25 cellular contexts compared by ENCODE assay signal in the genomic region with DNA sequence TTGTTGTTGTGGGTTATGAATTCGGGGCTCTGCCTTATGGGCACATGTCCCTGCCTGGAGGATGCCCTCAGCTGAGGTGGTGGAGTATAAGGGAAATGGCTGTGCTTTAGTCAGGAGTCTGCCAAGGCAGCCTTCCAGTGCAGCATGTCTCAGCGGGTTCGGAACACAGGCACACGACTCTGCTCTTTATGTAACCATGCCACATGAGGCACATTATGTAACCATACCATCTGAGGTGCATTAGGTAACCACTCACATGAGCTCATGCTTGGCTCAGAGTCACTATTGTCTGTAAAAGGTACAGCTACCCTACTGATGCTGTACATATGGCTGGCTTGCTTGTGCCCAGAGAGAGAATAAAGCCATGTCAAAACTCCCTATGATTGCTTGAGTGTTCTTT.
A peak's percentile ranks its signal among the peaks of the same experiment; 100 is the strongest.
DNase-seq lines count a peak whose midpoint lies in the region; ATAC-seq and TF ChIP-seq lines count a peak whose summit lies in the region.
"Had no signal": no experiment of that assay in that cellular context is flagged by ENCODE, and none has a peak within 500 bp of the region (broad histone marks: within the 10 kb centered on the region; RNA-seq: fewer than 3 reads in every experiment).

No MANE protein-coding gene starts in this region.

- no peaks in the 10 kb centered on the region for H3K36me3 ChIP-seq in GM23338 (ENCODE audit: insufficient read depth)
- H3K36me3 ChIP-seq: neutrophil, SJCRH30, tibial artery had no signal

- no peaks in the 10 kb centered on the region for H3K36me3 Mint-ChIP-seq in GM23338 (ENCODE audit: low read depth)
- H3K36me3 Mint-ChIP-seq: CD14-positive monocyte had no signal

- H3K27ac Mint-ChIP-seq in GM23338, result peak overlapping the region; percentile 44; the same call in 1 of the 2 replicates
- H3K27ac Mint-ChIP-seq: stimulated activated naive CD8-positive, alpha-beta T cell treated with anti-CD3 and anti-CD28 coated beads, Interleukin-15, amount 100 ng/mL, for 72 hours had no signal

- no peaks in the 10 kb centered on the region for H3K27me3 Mint-ChIP-seq in GM23338 (ENCODE audit: insufficient read depth, low read depth, poor library complexity)
- H3K27me3 Mint-ChIP-seq: stimulated activated naive CD8-positive, alpha-beta T cell treated with anti-CD3 and anti-CD28 coated beads, Interleukin-15, amount 100 ng/mL, for 72 hours had no signal

- H3K4me1 Mint-ChIP-seq in GM23338, result no peaks in the 10 kb centered on the region
- H3K4me1 Mint-ChIP-seq: stimulated activated naive CD8-positive, alpha-beta T cell treated with anti-CD3 and anti-CD28 coated beads, Interleukin-15, amount 100 ng/mL, for 72 hours had no signal

- no peak overlapping the region for H3K4me3 ChIP-seq in GM23338
- H3K4me3 ChIP-seq: psoas muscle, SJCRH30, tibial artery had no signal

- H2AFZ ChIP-seq in GM23338, result no peak overlapping the region

- peak; percentile 14 for DNase-seq in Ammon's horn (ENCODE audit: low spot score)
- DNase-seq in GM23338 (ENCODE audit: low spot score), result no peak
- peak; percentile 12 for DNase-seq in SK-N-DZ (ENCODE audit: low spot score)
- DNase-seq in hepatic stellate cell (ENCODE audit: low spot score), result no peak
- no peak for DNase-seq in NCI-H2196 (lab: John Stamatoyannopoulos, UW; ENCODE audit: unreplicated experiment)
- DNase-seq in AML-193 (lab: John Stamatoyannopoulos, UW), result no peak
- DNase-seq in nucleus accumbens (lab: John Stamatoyannopoulos, UW), result no peak
- DNase-seq: activated CD4-positive, alpha-beta T cell treated with anti-CD3 and anti-CD28 coated beads for 48 hours; activated naive CD4-positive, alpha-beta T cell; activated T-cell treated with anti-CD3 and anti-CD28 coated beads, Interleukin-2, amount 50 U/mL, for 4 hours; head of caudate nucleus; KBM-7; left cardiac atrium; MM.1S; NCI-H1436; NCI-H2227 treated with DMSO at 0.1 percent for 48 hours; PC-3; psoas muscle; SJCRH30; stimulated activated naive CD8-positive, alpha-beta T cell treated with anti-CD3 and anti-CD28 coated beads, Interleukin-15, amount 100 ng/mL, for 72 hours; T-helper 2 cell; tibial artery had no signal

- ATAC-seq in GM23338 (no peak), esophagus mucosa (peak; percentile 88)
- ATAC-seq: activated T-cell treated with anti-CD3 and anti-CD28 coated beads, Interleukin-2, amount 50 U/mL, for 4 hours; left cardiac atrium; PC-3; psoas muscle had no signal

- H3K4me2 ChIP-seq in GM23338, result no peak overlapping the region

- H3K27ac ChIP-seq in GM23338 (ENCODE audit: low read depth), result no peak overlapping the region
- H3K27ac ChIP-seq: neutrophil, psoas muscle, SJCRH30, tibial artery had no signal

- no peaks in the 10 kb centered on the region for H4K20me1 ChIP-seq in GM23338 (replicated peaks; ENCODE audit: insufficient read depth)

- H3K27me3 ChIP-seq in GM23338 (ENCODE audit: insufficient read depth), result no peaks in the 10 kb centered on the region
- H3K27me3 ChIP-seq: neutrophil, SJCRH30, tibial artery had no signal

- H3K4me1 ChIP-seq in GM23338 (ENCODE audit: insufficient read depth), result no peaks in the 10 kb centered on the region
- H3K4me1 ChIP-seq: psoas muscle, tibial artery had no signal

- H3K79me2 ChIP-seq in GM23338 (replicated peaks; ENCODE audit: insufficient read depth), result no peaks in the 10 kb centered on the region

- 0 out of 2 replicates have a peak, but pooled peaks cover 4% of the 10 kb centered on the region for H3K9me2 ChIP-seq in GM23338 (ENCODE audit: insufficient read depth)

- H3K4me3 Mint-ChIP-seq in GM23338, result no peak overlapping the region
- H3K4me3 Mint-ChIP-seq: activated T-cell treated with anti-CD3 and anti-CD28 coated beads, Interleukin-2, amount 50 U/mL, for 4 hours; CD14-positive monocyte; stimulated activated naive CD8-positive, alpha-beta T cell treated with anti-CD3 and anti-CD28 coated beads, Interleukin-15, amount 100 ng/mL, for 72 hours had no signal

- no peak for TF ChIP-seq CTCF in GM23338 (conservative IDR thresholded peaks at IDR 0.05; ENCODE audit: low read depth in 2 of 2)

- peaks cover 7% of the 10 kb centered on the region; the same call in 1 of the 3 replicates for H3K9me3 Mint-ChIP-seq in GM23338
- H3K9me3 Mint-ChIP-seq: activated T-cell treated with anti-CD3 and anti-CD28 coated beads, Interleukin-2, amount 50 U/mL, for 4 hours; stimulated activated naive CD8-positive, alpha-beta T cell treated with anti-CD3 and anti-CD28 coated beads, Interleukin-15, amount 100 ng/mL, for 72 hours had no signal

- no peaks in the 10 kb centered on the region for H3F3A ChIP-seq in GM23338 (replicated peaks; ENCODE audit: low read depth)

TF ChIP-seq in GM23338, 12 proteins besides CTCF, POLR2A, EP300 and RAD21 (continues in another document):
- TF ChIP-seq POLR2AphosphoS5 (IDR thresholded peaks at IDR 0.05; ENCODE audit: low read depth) (no peak), ZNF331 (CRISPR knock-in tag; IDR thresholded peaks at IDR 0.05; ENCODE audit: low read depth) (no peak), JUNB (IDR thresholded peaks at IDR 0.05; ENCODE audit: unreplicated experiment) (no peak), STAT1 (IDR thresholded peaks at IDR 0.05; ENCODE audit: unreplicated experiment) (no peak), NANOG (IDR thresholded peaks at IDR 0.05; ENCODE audit: borderline replicate concordance) (no peak), CREB1 (CRISPR knock-in tag; IDR thresholded peaks at IDR 0.05; ENCODE audit: low read depth) (no peak), ZNF114 (CRISPR knock-in tag; IDR thresholded peaks at IDR 0.05) (no peak)
- TF ChIP-seq, protein P1, sequence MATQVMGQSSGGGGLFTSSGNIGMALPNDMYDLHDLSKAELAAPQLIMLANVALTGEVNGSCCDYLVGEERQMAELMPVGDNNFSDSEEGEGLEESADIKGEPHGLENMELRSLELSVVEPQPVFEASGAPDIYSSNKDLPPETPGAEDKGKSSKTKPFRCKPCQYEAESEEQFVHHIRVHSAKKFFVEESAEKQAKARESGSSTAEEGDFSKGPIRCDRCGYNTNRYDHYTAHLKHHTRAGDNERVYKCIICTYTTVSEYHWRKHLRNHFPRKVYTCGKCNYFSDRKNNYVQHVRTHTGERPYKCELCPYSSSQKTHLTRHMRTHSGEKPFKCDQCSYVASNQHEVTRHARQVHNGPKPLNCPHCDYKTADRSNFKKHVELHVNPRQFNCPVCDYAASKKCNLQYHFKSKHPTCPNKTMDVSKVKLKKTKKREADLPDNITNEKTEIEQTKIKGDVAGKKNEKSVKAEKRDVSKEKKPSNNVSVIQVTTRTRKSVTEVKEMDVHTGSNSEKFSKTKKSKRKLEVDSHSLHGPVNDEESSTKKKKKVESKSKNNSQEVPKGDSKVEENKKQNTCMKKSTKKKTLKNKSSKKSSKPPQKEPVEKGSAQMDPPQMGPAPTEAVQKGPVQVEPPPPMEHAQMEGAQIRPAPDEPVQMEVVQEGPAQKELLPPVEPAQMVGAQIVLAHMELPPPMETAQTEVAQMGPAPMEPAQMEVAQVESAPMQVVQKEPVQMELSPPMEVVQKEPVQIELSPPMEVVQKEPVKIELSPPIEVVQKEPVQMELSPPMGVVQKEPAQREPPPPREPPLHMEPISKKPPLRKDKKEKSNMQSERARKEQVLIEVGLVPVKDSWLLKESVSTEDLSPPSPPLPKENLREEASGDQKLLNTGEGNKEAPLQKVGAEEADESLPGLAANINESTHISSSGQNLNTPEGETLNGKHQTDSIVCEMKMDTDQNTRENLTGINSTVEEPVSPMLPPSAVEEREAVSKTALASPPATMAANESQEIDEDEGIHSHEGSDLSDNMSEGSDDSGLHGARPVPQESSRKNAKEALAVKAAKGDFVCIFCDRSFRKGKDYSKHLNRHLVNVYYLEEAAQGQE (IDR thresholded peaks at IDR 0.05; ENCODE audit: unreplicated experiment), result no peak
- TF ChIP-seq, protein P2, sequence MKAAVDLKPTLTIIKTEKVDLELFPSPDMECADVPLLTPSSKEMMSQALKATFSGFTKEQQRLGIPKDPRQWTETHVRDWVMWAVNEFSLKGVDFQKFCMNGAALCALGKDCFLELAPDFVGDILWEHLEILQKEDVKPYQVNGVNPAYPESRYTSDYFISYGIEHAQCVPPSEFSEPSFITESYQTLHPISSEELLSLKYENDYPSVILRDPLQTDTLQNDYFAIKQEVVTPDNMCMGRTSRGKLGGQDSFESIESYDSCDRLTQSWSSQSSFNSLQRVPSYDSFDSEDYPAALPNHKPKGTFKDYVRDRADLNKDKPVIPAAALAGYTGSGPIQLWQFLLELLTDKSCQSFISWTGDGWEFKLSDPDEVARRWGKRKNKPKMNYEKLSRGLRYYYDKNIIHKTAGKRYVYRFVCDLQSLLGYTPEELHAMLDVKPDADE (IDR thresholded peaks at IDR 0.05), result no peak

Comparison
In these comparisons a context has a peak if more than half of its experiments do, and no peak if none do; other contexts are left out.
1. DNase-seq: peak in Ammon's horn (single experiment) and SK-N-DZ (single experiment); none in GM23338 (single experiment), hepatic stellate cell (single experiment), NCI-H2196 (single experiment), AML-193 (0 of 2) and nucleus accumbens (0 of 56).